ENCODE assay signal across 17 cellular contexts in the genomic region with DNA sequence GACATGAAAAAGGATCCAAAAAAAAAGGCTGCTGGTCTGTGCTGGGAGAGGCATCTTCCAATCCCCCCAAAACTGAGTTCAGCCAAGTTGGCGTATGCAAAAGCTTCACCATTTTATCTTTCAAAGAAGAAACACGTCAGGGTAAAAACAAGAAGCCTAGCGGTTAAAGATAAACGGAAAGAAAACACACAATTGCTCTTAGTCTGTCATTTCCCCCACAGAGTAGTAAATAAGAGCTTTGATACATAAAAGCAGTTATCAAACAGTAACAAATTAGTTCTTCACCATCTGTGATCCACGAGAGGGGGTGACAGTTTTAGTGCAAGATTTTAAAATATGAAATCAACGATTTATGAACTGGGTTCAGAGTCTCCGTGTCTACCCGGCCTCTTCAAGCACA.
DNase-seq lines count a peak whose midpoint lies in the region.
"Had no signal": no experiment of that assay in that cellular context is flagged by ENCODE, and none has a peak within 500 bp of the region (broad histone marks: within the 10 kb centered on the region; RNA-seq: fewer than 3 reads in every experiment).

No MANE protein-coding gene starts in this region.

- no peak overlapping the region for H3K23ac ChIP-seq in neuronal stem cell (ENCODE audit: low read depth, low read length, poor library complexity)

- POLR2A ChIA-PET in activated CD4-positive, alpha-beta T cell treated with anti-CD3 and anti-CD28 coated beads, Interleukin-2, amount 10 ng/mL, durations not matched to agents 7 days and 5 days (lab: Charles Lee): no interaction called here
- POLR2A ChIA-PET in CD8-positive, alpha-beta memory T cell (lab: Charles Lee): no interaction called here

- no peak overlapping the region for H3K4me3 ChIP-seq in CD8-positive, alpha-beta memory T cell (ENCODE audit: low read length)
- no peak overlapping the region for H3K4me3 ChIP-seq in neuronal stem cell (ENCODE audit: low read length in 2 of 2)

- H3K9me3 Mint-ChIP-seq in activated CD4-positive, alpha-beta T cell treated with anti-CD3 and anti-CD28 coated beads, Interleukin-2, amount 10 ng/mL, durations not matched to agents 7 days and 5 days: peaks cover 7% of the 10 kb centered on the region
- peaks cover 0 to 3% (median 0%) of the 10 kb centered on the region in 5 donors for H3K9me3 Mint-ChIP-seq in CD8-positive, alpha-beta memory T cell
- H3K9me3 Mint-ChIP-seq in T-helper 2 cell treated with Interferon-gamma antibody and Interleukin-4, amounts not matched to agents 5 μg/mL and 100 μg/mL, for 36 hours: peaks cover 8% of the 10 kb centered on the region

- no peaks in the 10 kb centered on the region for H3K9me3 ChIP-seq in CD8-positive, alpha-beta memory T cell (ENCODE audit: low read length)
- peaks cover 0 to 4% of the 10 kb centered on the region in 2 donors for H3K9me3 ChIP-seq in neuronal stem cell (replicated peaks in 1 of 2; ENCODE audit: control insufficient read depth in 2 of 2, insufficient read depth in 1 of 2, low read depth in 1 of 2, low read length in 2 of 2)

- no peak overlapping the region for H3K18ac ChIP-seq in neuronal stem cell (ENCODE audit: low read length)

- no peak overlapping the region for H3K4me3 Mint-ChIP-seq in activated CD4-positive, alpha-beta T cell treated with anti-CD3 and anti-CD28 coated beads, Interleukin-2, amount 10 ng/mL, durations not matched to agents 7 days and 5 days
- peak overlapping the region in 3 of 7 donors; percentile 17 to 59 (median 43) for H3K4me3 Mint-ChIP-seq in CD8-positive, alpha-beta memory T cell
- no peak overlapping the region for H3K4me3 Mint-ChIP-seq in T-helper 2 cell treated with Interferon-gamma antibody and Interleukin-4, amounts not matched to agents 5 μg/mL and 100 μg/mL, for 36 hours

- no peaks in the 10 kb centered on the region for H3K4me1 ChIP-seq in CD8-positive, alpha-beta memory T cell (ENCODE audit: insufficient read depth, low read length)
- peaks cover under 1 to 4% of the 10 kb centered on the region in 2 donors for H3K4me1 ChIP-seq in neuronal stem cell (ENCODE audit: control insufficient read depth in 2 of 2, insufficient read depth in 1 of 2, low read depth in 1 of 2, low read length in 2 of 2)

- H2BK120ac ChIP-seq in neuronal stem cell (ENCODE audit: low read depth, low read length): no peak overlapping the region

- peak overlapping the region; percentile 40 for H2AFZ ChIP-seq in neuronal stem cell (ENCODE audit: low read length)

- CTCF ChIA-PET in activated CD4-positive, alpha-beta T cell treated with anti-CD3 and anti-CD28 coated beads, Interleukin-2, amount 10 ng/mL, durations not matched to agents 7 days and 5 days (lab: Charles Lee): interaction anchor here (1.1 to 1.6 kb wide), 3 partner anchors 18 to 25 kb away, joined by 3 to 5 read pairs (median 4); no protein-coding TSS in a partner anchor
- CTCF ChIA-PET in CD8-positive, alpha-beta memory T cell (lab: Charles Lee): no interaction called here

- no peak overlapping the region for H2BK5ac ChIP-seq in neuronal stem cell (ENCODE audit: low read length)

- peak overlapping the region; percentile 39 for H3K27ac Mint-ChIP-seq in activated CD4-positive, alpha-beta T cell treated with anti-CD3 and anti-CD28 coated beads, Interleukin-2, amount 10 ng/mL, durations not matched to agents 7 days and 5 days
- H3K27ac Mint-ChIP-seq in CD8-positive, alpha-beta memory T cell: peak overlapping the region in 5 of 8 donors; percentile 6 to 84 (median 27)
- H3K27ac Mint-ChIP-seq in T-helper 2 cell treated with Interferon-gamma antibody and Interleukin-4, amounts not matched to agents 5 μg/mL and 100 μg/mL, for 36 hours: peak overlapping the region; percentile 76

- H2AK5ac ChIP-seq in neuronal stem cell (ENCODE audit: low read depth, low read length): no peak overlapping the region

- H3K4ac ChIP-seq in neuronal stem cell (ENCODE audit: low read length): no peak overlapping the region

- H2BK15ac ChIP-seq in neuronal stem cell (ENCODE audit: low read length): no peak overlapping the region

- no peak overlapping the region for H3K4me2 ChIP-seq in neuronal stem cell (ENCODE audit: insufficient read depth, low read length, poor library complexity, severe bottlenecking)

- no CpG with 5 or more reads among the region's 8 CpGs for WGBS in neuronal stem cell (ENCODE audit: extremely low coverage in 2 of 2, insufficient read length in 2 of 2, insufficient replicate concordance in 1 of 2), 2 donors

- H3K27ac ChIP-seq in CD8-positive, alpha-beta memory T cell (ENCODE audit: low read depth, low read length): no peak overlapping the region
- no peak overlapping the region for H3K27ac ChIP-seq in neuronal stem cell (replicated peaks; ENCODE audit: low read length)
- H3K27ac ChIP-seq: C4-2B had no signal

- H3K36me3 Mint-ChIP-seq in activated CD4-positive, alpha-beta T cell treated with anti-CD3 and anti-CD28 coated beads, Interleukin-2, amount 10 ng/mL, durations not matched to agents 7 days and 5 days (ENCODE audit: low read depth): peaks cover 3% of the 10 kb centered on the region
- H3K36me3 Mint-ChIP-seq in CD8-positive, alpha-beta memory T cell: peaks cover 0 to 26% (median 1%) of the 10 kb centered on the region in 3 donors
- no peaks in the 10 kb centered on the region for H3K36me3 Mint-ChIP-seq in T-helper 2 cell treated with Interferon-gamma antibody and Interleukin-4, amounts not matched to agents 5 μg/mL and 100 μg/mL, for 36 hours (ENCODE audit: low read depth)

- no peak overlapping the region for H4K91ac ChIP-seq in neuronal stem cell (ENCODE audit: low read depth, low read length, poor library complexity)

- H3K14ac ChIP-seq in neuronal stem cell (ENCODE audit: low read length): no peak overlapping the region

- H3K79me1 ChIP-seq in neuronal stem cell (ENCODE audit: low read depth, low read length): no peaks in the 10 kb centered on the region

- no peaks in the 10 kb centered on the region for H3K27me3 Mint-ChIP-seq in activated CD4-positive, alpha-beta T cell treated with anti-CD3 and anti-CD28 coated beads, Interleukin-2, amount 10 ng/mL, durations not matched to agents 7 days and 5 days
- H3K27me3 Mint-ChIP-seq in CD8-positive, alpha-beta memory T cell: peaks cover 0 to 2% of the 10 kb centered on the region in 2 donors
- no peaks in the 10 kb centered on the region for H3K27me3 Mint-ChIP-seq in T-helper 2 cell treated with Interferon-gamma antibody and Interleukin-4, amounts not matched to agents 5 μg/mL and 100 μg/mL, for 36 hours (ENCODE audit: low read depth)

- H3K4me1 Mint-ChIP-seq in activated CD4-positive, alpha-beta T cell treated with anti-CD3 and anti-CD28 coated beads, Interleukin-2, amount 10 ng/mL, durations not matched to agents 7 days and 5 days: peaks cover 12% of the 10 kb centered on the region
- H3K4me1 Mint-ChIP-seq in CD8-positive, alpha-beta memory T cell: peaks cover 8 to 22% (median 14%) of the 10 kb centered on the region in 3 donors
- H3K4me1 Mint-ChIP-seq in T-helper 2 cell treated with Interferon-gamma antibody and Interleukin-4, amounts not matched to agents 5 μg/mL and 100 μg/mL, for 36 hours (ENCODE audit: low read depth): peaks cover 9% of the 10 kb centered on the region

- DNase-seq in activated CD4-positive, alpha-beta T cell treated with anti-CD3 and anti-CD28 coated beads, Interleukin-2, amount 10 ng/mL, durations not matched to agents 7 days and 5 days: no peak
- DNase-seq in activated CD4-positive, alpha-beta T cell treated with anti-CD3 and anti-CD28 coated beads for 48 hours: no peak
- DNase-seq in CD8-positive, alpha-beta memory T cell: no peak
- DNase-seq in T-helper 2 cell treated with Interferon-gamma antibody and Interleukin-4, amounts not matched to agents 5 μg/mL and 100 μg/mL, for 36 hours (ENCODE audit: low spot score): no peak
- DNase-seq in neuronal stem cell (ENCODE audit: low spot score): no peak
- DNase-seq in H4 (ENCODE audit: low spot score): no peak
- no peak for DNase-seq in globus pallidus (ENCODE audit: low spot score)
- DNase-seq: DMS79 treated with DMSO at 0.1 percent for 48 hours, H7, Karpas-422, MV-4-11, NCI-H1105 treated with DMSO at 0.1 percent for 48 hours, NCI-H2029 treated with DMSO at 0.1 percent for 48 hours, NCI-H524 treated with DMSO at 0.1 percent for 48 hours, NCI-H82, SIG-M5 had no signal

- no peaks in the 10 kb centered on the region for H3K36me3 ChIP-seq in CD8-positive, alpha-beta memory T cell (ENCODE audit: insufficient read depth, low read length)
- no peaks in the 10 kb centered on the region for H3K36me3 ChIP-seq in neuronal stem cell (replicated peaks in 1 of 2; ENCODE audit: control insufficient read depth in 2 of 2, insufficient read depth in 2 of 2, low read length in 2 of 2)

- H2BK12ac ChIP-seq in neuronal stem cell (ENCODE audit: low read length): no peak overlapping the region

- no peak overlapping the region for H4K8ac ChIP-seq in neuronal stem cell (ENCODE audit: low read depth, low read length)

- H3K27me3 ChIP-seq in CD8-positive, alpha-beta memory T cell (ENCODE audit: insufficient read depth, low read length, poor library complexity, severe bottlenecking): no peaks in the 10 kb centered on the region
- H3K27me3 ChIP-seq in neuronal stem cell (ENCODE audit: control insufficient read depth in 3 of 3, insufficient read depth in 3 of 3, low read depth in 1 of 3, low read length in 3 of 3): no peaks in the 10 kb centered on the region

- no peak overlapping the region for H3K9ac ChIP-seq in neuronal stem cell (ENCODE audit: low read depth, low read length, poor library complexity)
